Comparison of ENCODE assay signal across 1 cellular context in the genomic region with DNA sequence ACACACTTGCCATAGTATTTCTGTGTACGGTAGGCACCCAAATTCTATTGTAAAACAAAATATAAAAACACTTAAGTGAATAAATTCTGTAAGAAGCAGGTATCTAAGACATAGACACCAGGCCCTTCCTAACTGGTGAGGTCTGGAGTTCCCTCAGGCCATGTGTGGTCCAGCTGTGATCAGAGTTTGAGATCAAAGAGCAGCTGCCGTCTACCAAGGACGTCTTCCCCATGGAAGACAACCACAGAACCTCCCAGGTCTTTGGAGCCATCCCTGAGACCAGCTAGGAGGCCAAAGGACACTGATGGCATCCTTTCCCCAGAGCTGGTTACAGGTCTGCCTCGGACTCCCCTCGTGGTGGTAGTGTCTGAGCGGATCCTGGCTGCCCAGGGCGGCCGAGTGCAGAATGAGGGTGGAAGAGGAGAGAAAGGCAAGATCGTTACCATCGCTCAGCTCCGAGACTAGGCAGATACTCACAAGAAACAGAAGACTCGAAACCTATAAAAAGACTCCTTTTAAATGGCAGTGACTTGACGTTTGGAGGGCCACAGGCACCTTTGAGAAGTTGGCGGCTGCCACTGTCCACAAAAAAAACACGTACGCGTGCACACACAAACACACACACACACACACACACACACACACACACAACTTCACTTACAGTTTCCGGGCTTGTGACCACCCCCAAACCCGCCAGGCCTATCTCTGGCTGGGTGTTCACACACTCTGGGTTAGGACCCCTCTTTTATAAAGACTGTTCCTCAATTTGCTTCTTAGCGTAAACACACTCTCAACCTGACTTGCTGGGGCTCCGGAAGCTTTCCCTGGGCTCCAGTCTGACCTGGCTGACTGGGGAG.
TF ChIP-seq lines count a peak whose summit lies in the region.

No MANE protein-coding gene starts in this region.

TF ChIP-seq in WTC11, 78 proteins besides CTCF, POLR2A, EP300 and RAD21 (continued from another document):
- TF ChIP-seq, protein P1, sequence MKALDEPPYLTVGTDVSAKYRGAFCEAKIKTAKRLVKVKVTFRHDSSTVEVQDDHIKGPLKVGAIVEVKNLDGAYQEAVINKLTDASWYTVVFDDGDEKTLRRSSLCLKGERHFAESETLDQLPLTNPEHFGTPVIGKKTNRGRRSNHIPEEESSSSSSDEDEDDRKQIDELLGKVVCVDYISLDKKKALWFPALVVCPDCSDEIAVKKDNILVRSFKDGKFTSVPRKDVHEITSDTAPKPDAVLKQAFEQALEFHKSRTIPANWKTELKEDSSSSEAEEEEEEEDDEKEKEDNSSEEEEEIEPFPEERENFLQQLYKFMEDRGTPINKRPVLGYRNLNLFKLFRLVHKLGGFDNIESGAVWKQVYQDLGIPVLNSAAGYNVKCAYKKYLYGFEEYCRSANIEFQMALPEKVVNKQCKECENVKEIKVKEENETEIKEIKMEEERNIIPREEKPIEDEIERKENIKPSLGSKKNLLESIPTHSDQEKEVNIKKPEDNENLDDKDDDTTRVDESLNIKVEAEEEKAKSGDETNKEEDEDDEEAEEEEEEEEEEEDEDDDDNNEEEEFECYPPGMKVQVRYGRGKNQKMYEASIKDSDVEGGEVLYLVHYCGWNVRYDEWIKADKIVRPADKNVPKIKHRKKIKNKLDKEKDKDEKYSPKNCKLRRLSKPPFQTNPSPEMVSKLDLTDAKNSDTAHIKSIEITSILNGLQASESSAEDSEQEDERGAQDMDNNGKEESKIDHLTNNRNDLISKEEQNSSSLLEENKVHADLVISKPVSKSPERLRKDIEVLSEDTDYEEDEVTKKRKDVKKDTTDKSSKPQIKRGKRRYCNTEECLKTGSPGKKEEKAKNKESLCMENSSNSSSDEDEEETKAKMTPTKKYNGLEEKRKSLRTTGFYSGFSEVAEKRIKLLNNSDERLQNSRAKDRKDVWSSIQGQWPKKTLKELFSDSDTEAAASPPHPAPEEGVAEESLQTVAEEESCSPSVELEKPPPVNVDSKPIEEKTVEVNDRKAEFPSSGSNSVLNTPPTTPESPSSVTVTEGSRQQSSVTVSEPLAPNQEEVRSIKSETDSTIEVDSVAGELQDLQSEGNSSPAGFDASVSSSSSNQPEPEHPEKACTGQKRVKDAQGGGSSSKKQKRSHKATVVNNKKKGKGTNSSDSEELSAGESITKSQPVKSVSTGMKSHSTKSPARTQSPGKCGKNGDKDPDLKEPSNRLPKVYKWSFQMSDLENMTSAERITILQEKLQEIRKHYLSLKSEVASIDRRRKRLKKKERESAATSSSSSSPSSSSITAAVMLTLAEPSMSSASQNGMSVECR (CRISPR knock-in tag; IDR thresholded peaks at IDR 0.05; ENCODE audit: borderline replicate concordance), result no peak
- TF ChIP-seq GABPB1 (CRISPR knock-in tag; IDR thresholded peaks at IDR 0.05) (no peak), ETV6 (CRISPR knock-in tag; IDR thresholded peaks at IDR 0.05) (no peak), SOX15 (CRISPR knock-in tag; IDR thresholded peaks at IDR 0.05) (no peak), ZNF219 (CRISPR knock-in tag; IDR thresholded peaks at IDR 0.05; ENCODE audit: borderline replicate concordance) (no peak), EMX1 (CRISPR knock-in tag; IDR thresholded peaks at IDR 0.05) (no peak), TCF7 (CRISPR knock-in tag; IDR thresholded peaks at IDR 0.05; ENCODE audit: low read depth) (no peak), TEAD4 (CRISPR knock-in tag; IDR thresholded peaks at IDR 0.05) (no peak), ZNF263 (CRISPR knock-in tag; IDR thresholded peaks at IDR 0.05; ENCODE audit: low read depth) (no peak), SP1 (CRISPR knock-in tag; conservative IDR thresholded peaks at IDR 0.05) (no peak), GTF2I (CRISPR knock-in tag; conservative IDR thresholded peaks at IDR 0.05) (no peak)
- TF ChIP-seq, protein P2, sequence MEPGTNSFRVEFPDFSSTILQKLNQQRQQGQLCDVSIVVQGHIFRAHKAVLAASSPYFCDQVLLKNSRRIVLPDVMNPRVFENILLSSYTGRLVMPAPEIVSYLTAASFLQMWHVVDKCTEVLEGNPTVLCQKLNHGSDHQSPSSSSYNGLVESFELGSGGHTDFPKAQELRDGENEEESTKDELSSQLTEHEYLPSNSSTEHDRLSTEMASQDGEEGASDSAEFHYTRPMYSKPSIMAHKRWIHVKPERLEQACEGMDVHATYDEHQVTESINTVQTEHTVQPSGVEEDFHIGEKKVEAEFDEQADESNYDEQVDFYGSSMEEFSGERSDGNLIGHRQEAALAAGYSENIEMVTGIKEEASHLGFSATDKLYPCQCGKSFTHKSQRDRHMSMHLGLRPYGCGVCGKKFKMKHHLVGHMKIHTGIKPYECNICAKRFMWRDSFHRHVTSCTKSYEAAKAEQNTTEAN (CRISPR knock-in tag; IDR thresholded peaks at IDR 0.05), result no peak
- TF ChIP-seq, protein P3, sequence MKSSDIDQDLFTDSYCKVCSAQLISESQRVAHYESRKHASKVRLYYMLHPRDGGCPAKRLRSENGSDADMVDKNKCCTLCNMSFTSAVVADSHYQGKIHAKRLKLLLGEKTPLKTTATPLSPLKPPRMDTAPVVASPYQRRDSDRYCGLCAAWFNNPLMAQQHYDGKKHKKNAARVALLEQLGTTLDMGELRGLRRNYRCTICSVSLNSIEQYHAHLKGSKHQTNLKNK (CRISPR knock-in tag; IDR thresholded peaks at IDR 0.05), result no peak
- TF ChIP-seq, protein P4, sequence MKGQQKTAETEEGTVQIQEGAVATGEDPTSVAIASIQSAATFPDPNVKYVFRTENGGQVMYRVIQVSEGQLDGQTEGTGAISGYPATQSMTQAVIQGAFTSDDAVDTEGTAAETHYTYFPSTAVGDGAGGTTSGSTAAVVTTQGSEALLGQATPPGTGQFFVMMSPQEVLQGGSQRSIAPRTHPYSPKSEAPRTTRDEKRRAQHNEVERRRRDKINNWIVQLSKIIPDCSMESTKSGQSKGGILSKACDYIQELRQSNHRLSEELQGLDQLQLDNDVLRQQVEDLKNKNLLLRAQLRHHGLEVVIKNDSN (CRISPR knock-in tag; IDR thresholded peaks at IDR 0.05), result no peak
- TF ChIP-seq, protein P5, sequence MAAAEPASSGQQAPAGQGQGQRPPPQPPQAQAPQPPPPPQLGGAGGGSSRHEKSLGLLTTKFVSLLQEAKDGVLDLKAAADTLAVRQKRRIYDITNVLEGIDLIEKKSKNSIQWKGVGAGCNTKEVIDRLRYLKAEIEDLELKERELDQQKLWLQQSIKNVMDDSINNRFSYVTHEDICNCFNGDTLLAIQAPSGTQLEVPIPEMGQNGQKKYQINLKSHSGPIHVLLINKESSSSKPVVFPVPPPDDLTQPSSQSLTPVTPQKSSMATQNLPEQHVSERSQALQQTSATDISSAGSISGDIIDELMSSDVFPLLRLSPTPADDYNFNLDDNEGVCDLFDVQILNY (CRISPR knock-in tag; IDR thresholded peaks at IDR 0.05), result no peak
